8 cellular contexts compared by ENCODE assay signal in genomic region chr1:171742577-171742922, GRCh38. TPM values are rescaled to one million over a fixed set of nuclear protein-coding genes. Genes with fewer than 3 reads are reported as not detected.
DNase-seq lines count a peak whose midpoint lies in the region; ATAC-seq, FAIRE-seq and TF ChIP-seq lines count a peak whose summit lies in the region.

No MANE protein-coding gene starts in this region.

- H3K4me1 ChIP-seq in keratinocyte (ENCODE audit: control insufficient read depth, extremely low read depth, insufficient read depth, low read length): peaks cover 34% of the 10 kb centered on the region

- H3K4me3 ChIP-seq in keratinocyte (ENCODE audit: control insufficient read depth in 2 of 3, extremely low read depth in 1 of 3, insufficient read depth in 2 of 3, low read depth in 1 of 3, low read length in 3 of 3): peak overlapping the region; percentile 85 to 98 (median 96)

- DNase-seq in NCI-H2029 (lab: John Stamatoyannopoulos, UW) (peak; percentile 20), NCI-H2029 treated with DMSO at 0.1 percent for 48 hours (lab: John Stamatoyannopoulos, UW) (no peak), RPMI7951 (ENCODE audit: low read depth) (peak; percentile 58), MCF 10A (ENCODE audit: unreplicated experiment) (peak; percentile 77), keratinocyte (ENCODE audit: low read depth, low spot score) (no peak), NCI-H1694 treated with DMSO at 0.1 percent for 48 hours (lab: John Stamatoyannopoulos, UW) (no peak)
- DNase-seq in stimulated activated CD4-positive, alpha-beta T cell treated with anti-CD3 and anti-CD28 coated beads, Interleukin-4, amount 100 ng/mL, for 24 hours: peak; percentile 23

- H3K79me2 ChIP-seq in keratinocyte (ENCODE audit: control insufficient read depth, insufficient read depth, low read length): peaks cover 31% of the 10 kb centered on the region

- no peak for TF ChIP-seq CTCF in MCF 10A (IDR thresholded peaks at IDR 0.05; ENCODE audit: unreplicated experiment)
- no peak for TF ChIP-seq CTCF in keratinocyte (optimal IDR thresholded peaks at IDR 0.05 in 1 of 3, IDR thresholded peaks at IDR 0.05 in 1 of 3, conservative IDR thresholded peaks at IDR 0.05 in 1 of 3; ENCODE audit: extremely low read depth in 1 of 3, insufficient read depth in 2 of 3, low read length in 3 of 3)

- H3K36me3 Mint-ChIP-seq in MCF 10A (ENCODE audit: insufficient read depth, unreplicated experiment): no peaks in the 10 kb centered on the region

- peaks cover 45% of the 10 kb centered on the region for H3K4me1 Mint-ChIP-seq in MCF 10A (ENCODE audit: insufficient read depth, unreplicated experiment)

- H3K4me3 Mint-ChIP-seq in MCF 10A (ENCODE audit: unreplicated experiment): peak overlapping the region; percentile 87

- H3K9me3 ChIP-seq in keratinocyte (ENCODE audit: control insufficient read depth, low read depth, low read length): no peaks in the 10 kb centered on the region

- no peaks in the 10 kb centered on the region for H3K36me3 ChIP-seq in keratinocyte (ENCODE audit: control insufficient read depth in 2 of 2, extremely low read depth in 1 of 2, insufficient read depth in 2 of 2, low read length in 2 of 2)

- CTCF ChIA-PET in MCF 10A (lab: Yijun Ruan, JAX): interaction anchor here (0.5 to 10.0 kb wide), 15 partner anchors 13 to 226 kb away, joined by 3 to 63 read pairs (median 6); partner anchors contain the start of gene METTL13

- H3K4me2 ChIP-seq in keratinocyte (ENCODE audit: control insufficient read depth, extremely low read depth, insufficient read depth, low read depth, low read length): peak overlapping the region; percentile 93

- no peaks in the 10 kb centered on the region for H3K27me3 Mint-ChIP-seq in MCF 10A (ENCODE audit: insufficient read depth, unreplicated experiment)

- peak; percentile 3 for ATAC-seq in HG02678 (IDR thresholded peaks at IDR 0.05; ENCODE audit: unreplicated experiment)

- H3K9me3 Mint-ChIP-seq in MCF 10A (ENCODE audit: unreplicated experiment): no peaks in the 10 kb centered on the region

- H3K27me3 ChIP-seq in keratinocyte (ENCODE audit: control insufficient read depth, extremely low read depth, insufficient read depth, low read length): no peaks in the 10 kb centered on the region

- H3K27ac ChIP-seq in keratinocyte (ENCODE audit: control insufficient read depth, insufficient read depth, low read length): peak overlapping the region; percentile 99

- H3K9me1 ChIP-seq in keratinocyte (ENCODE audit: control insufficient read depth, extremely low read depth, insufficient read depth, low read length): no peaks in the 10 kb centered on the region

- peak overlapping the region; percentile 98 for H2AFZ ChIP-seq in keratinocyte (ENCODE audit: control insufficient read depth, low read length)

- peak overlapping the region; percentile 97 for H3K9ac ChIP-seq in keratinocyte (ENCODE audit: control insufficient read depth, extremely low read depth, insufficient read depth, low read length)

- no peaks in the 10 kb centered on the region for H4K20me1 ChIP-seq in keratinocyte (ENCODE audit: control insufficient read depth, extremely low read depth, insufficient read depth, low read length)

- peak overlapping the region; percentile 98 for H3K27ac Mint-ChIP-seq in MCF 10A (ENCODE audit: low read depth, unreplicated experiment)

- dilution Hi-C loops in keratinocyte (cut with MboI; ENCODE audit: extremely low pct_ligation_motif_present, low sequenced_read_pairs): no loop called here

- POLR2A ChIA-PET in MCF 10A (lab: Yijun Ruan, JAX): interaction anchor here (0.6 to 8.1 kb wide), 30 partner anchors 9 to 1848 kb away, joined by 3 to 307 read pairs (median 5); partner anchors contain the start of genes DNM3, KIFAP3, METTL13 and PRDX6

- no peak for FAIRE-seq in keratinocyte (lab: Jason Lieb, UNC)

- TSS peak; percentile 86 for BruUV-seq in MCF 10A (replicated peaks; lab: Mats Ljungman, UMichigan)

- intact Hi-C loops in MCF 10A (cut with micrococcal nuclease): loop anchor here (1.0 to 10.0 kb wide), 5 partner anchors 39 to 790 kb away; partner anchors contain the start of genes METTL13, PRRC2C and SUCO

RNA-seq across cellular contexts. Expression of gene VAMP4, which starts 0.7 kb away (rescaled TPM):
- total RNA-seq in RPMI7951 (2014; rRNA removed; shearing (Covaris generic)): 11.3 and 13.1 TPM in 2 replicates
- total RNA-seq in MCF 10A (2022): 20.2 and 21.1 TPM in 2 replicates
- 6.5 to 12.7 TPM (median 8.2 TPM) in 3 replicates for polyA plus RNA-seq in keratinocyte
- 14.7 TPM for polyA plus RNA-seq in keratinocyte (2011; ENCODE audit: low read depth)
- polyA plus RNA-seq in keratinocyte (2011; cell fraction: cytosol; rRNA removed): 5.7 and 10.9 TPM in 2 replicates
- polyA plus RNA-seq in keratinocyte (2011; cell fraction: nucleus; rRNA removed): 6.7 and 10.9 TPM in 2 replicates
- 9.0 and 15.3 TPM in 2 replicates for polyA plus RNA-seq in keratinocyte (2012; ENCODE audit: low replicate concordance)
- 0.46 to 5.1 TPM (median 2.3 TPM) in 3 replicates for polyA minus RNA-seq in keratinocyte
- polyA minus RNA-seq in keratinocyte (2011; cell fraction: cytosol; rRNA and poly(A)+ RNA removed): 4.8 TPM
- polyA minus RNA-seq in keratinocyte (2011; cell fraction: nucleus; rRNA and poly(A)+ RNA removed): 2.4 and 3.8 TPM in 2 replicates

RNA-seq across cellular contexts. Expression of gene METTL13, which starts 38.9 kb away (rescaled TPM):
- 16.7 and 22.0 TPM in 2 replicates for total RNA-seq in RPMI7951 (2014; rRNA removed; shearing (Covaris generic))
- total RNA-seq in MCF 10A (2022): 30.7 and 39.1 TPM in 2 replicates
- 44.6 to 54.0 TPM (median 46.0 TPM) in 3 replicates for polyA plus RNA-seq in keratinocyte
- 15.9 TPM for polyA plus RNA-seq in keratinocyte (2011; ENCODE audit: low read depth)
- 40.5 and 48.9 TPM in 2 replicates for polyA plus RNA-seq in keratinocyte (2011; cell fraction: cytosol; rRNA removed)
- polyA plus RNA-seq in keratinocyte (2011; cell fraction: nucleus; rRNA removed): 75.0 and 77.2 TPM in 2 replicates
- polyA plus RNA-seq in keratinocyte (2012; ENCODE audit: low replicate concordance): 27.3 and 40.6 TPM in 2 replicates
- 43.6 to 62.2 TPM (median 51.1 TPM) in 3 replicates for polyA minus RNA-seq in keratinocyte
- polyA minus RNA-seq in keratinocyte (2011; cell fraction: cytosol; rRNA and poly(A)+ RNA removed): 31.8 TPM
- polyA minus RNA-seq in keratinocyte (2011; cell fraction: nucleus; rRNA and poly(A)+ RNA removed): 30.0 and 38.9 TPM in 2 replicates

Comparison
In these comparisons a context has a peak if more than half of its experiments do, and no peak if none do; other contexts are left out.
1. DNase-seq: peak in NCI-H2029 (single experiment), RPMI7951 (single experiment), MCF 10A (single experiment) and stimulated activated CD4-positive, alpha-beta T cell treated with anti-CD3 and anti-CD28 coated beads, Interleukin-4, amount 100 ng/mL, for 24 hours (single experiment); none in NCI-H2029 treated with DMSO at 0.1 percent for 48 hours (single experiment), keratinocyte (single experiment) and NCI-H1694 treated with DMSO at 0.1 percent for 48 hours (single experiment).